Comparison of ENCODE assay signal across 1 cellular context in genomic region chr3:195522254-195523023, GRCh38.
TF ChIP-seq lines count a peak whose summit lies in the region.

No MANE protein-coding gene starts in this region.

TF ChIP-seq in WTC11, 78 proteins besides CTCF, POLR2A, EP300 and RAD21 (continued from another document):
- TF ChIP-seq, protein P1, sequence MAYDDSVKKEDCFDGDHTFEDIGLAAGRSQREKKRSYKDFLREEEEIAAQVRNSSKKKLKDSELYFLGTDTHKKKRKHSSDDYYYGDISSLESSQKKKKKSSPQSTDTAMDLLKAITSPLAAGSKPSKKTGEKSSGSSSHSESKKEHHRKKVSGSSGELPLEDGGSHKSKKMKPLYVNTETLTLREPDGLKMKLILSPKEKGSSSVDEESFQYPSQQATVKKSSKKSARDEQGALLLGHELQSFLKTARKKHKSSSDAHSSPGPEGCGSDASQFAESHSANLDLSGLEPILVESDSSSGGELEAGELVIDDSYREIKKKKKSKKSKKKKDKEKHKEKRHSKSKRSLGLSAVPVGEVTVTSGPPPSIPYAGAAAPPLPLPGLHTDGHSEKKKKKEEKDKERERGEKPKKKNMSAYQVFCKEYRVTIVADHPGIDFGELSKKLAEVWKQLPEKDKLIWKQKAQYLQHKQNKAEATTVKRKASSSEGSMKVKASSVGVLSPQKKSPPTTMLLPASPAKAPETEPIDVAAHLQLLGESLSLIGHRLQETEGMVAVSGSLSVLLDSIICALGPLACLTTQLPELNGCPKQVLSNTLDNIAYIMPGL (CRISPR knock-in tag; IDR thresholded peaks at IDR 0.05), result no peak
- no peak for TF ChIP-seq GABPB1 (CRISPR knock-in tag; IDR thresholded peaks at IDR 0.05)
- TF ChIP-seq GTF2I (CRISPR knock-in tag; conservative IDR thresholded peaks at IDR 0.05), result no peak
